ENCODE assay signal across 13 cellular contexts in genomic region chr1:109926662-109927300, GRCh38. TPM values are rescaled to one million over a fixed set of nuclear protein-coding genes. Genes with fewer than 3 reads are reported as not detected.
A peak's percentile ranks its signal among the peaks of the same experiment; 100 is the strongest.
DNase-seq lines count a peak whose midpoint lies in the region; ATAC-seq and TF ChIP-seq lines count a peak whose summit lies in the region.
"Had no signal": no experiment of that assay in that cellular context is flagged by ENCODE, and none has a peak within 500 bp of the region (broad histone marks: within the 10 kb centered on the region; RNA-seq: fewer than 3 reads in every experiment).

No MANE protein-coding gene starts in this region.

- no peak overlapping the region for H3K4me3 ChIP-seq in AG04450 (ENCODE audit: low read depth, low read length)
- H3K4me3 ChIP-seq in PC-9 = no peak overlapping the region
- H3K4me3 ChIP-seq in esophagus (ENCODE audit: low read depth in 1 of 2, low read length in 2 of 2) = no peak overlapping the region
- H3K4me3 ChIP-seq in trophoblast cell (ENCODE audit: low read depth, low read length) = no peak overlapping the region
- H3K4me3 ChIP-seq: BLaER1 treated with 17β-estradiol and CSF1 and Interleukin-3, amounts not matched to agents 10 nM and 100 nM; mucosa of descending colon had no signal

- intact Hi-C loops in PC-9 (cut with micrococcal nuclease; ENCODE audit: unreplicated experiment) = no loop called here

- CTCF ChIA-PET in AG04450 (lab: Charles Lee) (interaction anchor here (1.2 to 4.8 kb wide), 2 partner anchors 58 to 150 kb away, joined by 3 to 26 read pairs; partner anchors contain the start of gene AHCYL1), PC-9 (lab: Charles Lee) (no interaction called here)

- no peak for DNase-seq in AG04450 (ENCODE audit: low read depth, low spot score)
- peak in 1 of 2 experiments; percentile 59 for DNase-seq in PC-9
- peak; percentile 30 to 57 for DNase-seq in trophoblast cell
- no peak for DNase-seq in ecto neural progenitor cell (ENCODE audit: low spot score)
- no peak for DNase-seq in COLO668 (lab: John Stamatoyannopoulos, UW; ENCODE audit: unreplicated experiment)
- DNase-seq in OCI-M1 (lab: John Stamatoyannopoulos, UW) = no peak
- DNase-seq: activated CD4-positive, alpha-beta T cell treated with anti-CD3 and anti-CD28 coated beads for 36 hours; activated naive CD8-positive, alpha-beta T cell treated with anti-CD3 and anti-CD28 coated beads, Interleukin-2, amount 10 ng/mL, durations not matched to agents 7 days and 5 days; mucosa of descending colon; SIG-M5 had no signal

- H4K91ac ChIP-seq in trophoblast cell (ENCODE audit: low read depth, low read length) = no peak overlapping the region

- 83 to 88% methylated on average over 2 of the region's 2 CpGs for WGBS in esophagus, 2 donors
- no CpG with 5 or more reads among the region's 2 CpGs for WGBS in trophoblast cell (ENCODE audit: extremely low coverage, insufficient coverage, insufficient read length)

- H4K12ac ChIP-seq in trophoblast cell (ENCODE audit: low read depth, low read length) = no peak overlapping the region

- no peak overlapping the region for H3K14ac ChIP-seq in trophoblast cell (ENCODE audit: low read length)

- POLR2A ChIA-PET in AG04450 (lab: Yijun Ruan, JAX) (interaction anchor here (0.9 kb wide), 1 partner anchor 134 kb away, joined by 3 read pairs; no protein-coding TSS in a partner anchor), PC-9 (lab: Charles Lee; ENCODE audit: unreplicated experiment) (no interaction called here)

- H3K79me2 ChIP-seq in PC-9 (ENCODE audit: low read depth) = no peaks in the 10 kb centered on the region
- H3K79me2 ChIP-seq in trophoblast cell (ENCODE audit: control insufficient read depth, insufficient read depth, low read length, poor library complexity) = peaks cover 1% of the 10 kb centered on the region

- H2AK5ac ChIP-seq in trophoblast cell (ENCODE audit: low read length) = no peak overlapping the region

- no peak for ATAC-seq in GM18858 (IDR thresholded peaks at IDR 0.05; ENCODE audit: unreplicated experiment)
- ATAC-seq: activated CD4-positive, alpha-beta T cell treated with anti-CD3 and anti-CD28 coated beads for 36 hours had no signal

- H3K79me1 ChIP-seq in trophoblast cell (ENCODE audit: low read length) = peaks cover 18% of the 10 kb centered on the region

- no peak overlapping the region for H2AFZ ChIP-seq in PC-9
- no peak overlapping the region for H2AFZ ChIP-seq in trophoblast cell (ENCODE audit: insufficient read depth, low read length, poor library complexity)

- no peak overlapping the region for H3K9ac ChIP-seq in trophoblast cell (ENCODE audit: low read length)
- H3K9ac ChIP-seq: BLaER1 treated with 17β-estradiol and CSF1 and Interleukin-3, amounts not matched to agents 10 nM and 100 nM had no signal

- no TSS peak for BruUV-seq in PC-9 (replicated peaks; lab: Mats Ljungman, UMichigan)

- H3K9me2 ChIP-seq in PC-9 (ENCODE audit: insufficient read depth) = no peaks in the 10 kb centered on the region

- no peak overlapping the region for H2BK5ac ChIP-seq in trophoblast cell (ENCODE audit: low read depth, low read length, poor library complexity)

- no peak overlapping the region for H4K8ac ChIP-seq in trophoblast cell (ENCODE audit: low read depth, low read length)

- TF ChIP-seq CTCF in AG04450 (IDR thresholded peaks at IDR 0.05; ENCODE audit: low read depth, low read length) (no peak), PC-9 (conservative IDR thresholded peaks at IDR 0.05) (no peak)

- H2BK120ac ChIP-seq in trophoblast cell (ENCODE audit: insufficient read depth, low read length, poor library complexity) = no peak overlapping the region

- H3K9me3 ChIP-seq in AG04450 (ENCODE audit: control insufficient read depth, insufficient read depth, low read length) (peaks cover 13% of the 10 kb centered on the region), PC-9 (ENCODE audit: insufficient read depth, low read depth) (no peaks in the 10 kb centered on the region), esophagus (ENCODE audit: control insufficient read depth in 2 of 2, insufficient read depth in 1 of 2, low read depth in 1 of 2, low read length in 1 of 2) (no peaks in the 10 kb centered on the region), trophoblast cell (ENCODE audit: insufficient read depth, low read depth, low read length) (no peaks in the 10 kb centered on the region)
- H3K9me3 ChIP-seq: mucosa of descending colon had no signal

- no peaks in the 10 kb centered on the region for H4K20me1 ChIP-seq in PC-9 (ENCODE audit: insufficient read depth)
- H4K20me1 ChIP-seq: BLaER1 treated with 17β-estradiol and CSF1 and Interleukin-3, amounts not matched to agents 10 nM and 100 nM had no signal

- no peak overlapping the region for H3K23ac ChIP-seq in trophoblast cell (ENCODE audit: low read length)

- H3F3A ChIP-seq in PC-9 (ENCODE audit: insufficient read depth, low read depth) = peaks cover 55% of the 10 kb centered on the region

- H3K4ac ChIP-seq in trophoblast cell (ENCODE audit: low read depth, low read length) = no peak overlapping the region

- H3K36me3 ChIP-seq in PC-9 (ENCODE audit: low read depth) (peaks cover 68% of the 10 kb centered on the region), esophagus (ENCODE audit: control insufficient read depth in 2 of 2, insufficient read depth in 2 of 2, low read length in 1 of 2) (peaks cover 15 to 55% of the 10 kb centered on the region in 2 donors), trophoblast cell (ENCODE audit: control insufficient read depth in 1 of 2, insufficient read depth in 2 of 2, low read length in 2 of 2) (peaks cover 69 to 71% of the 10 kb centered on the region in 2 experiments)

- no peak overlapping the region for H3K4me2 ChIP-seq in PC-9
- no peak overlapping the region for H3K4me2 ChIP-seq in trophoblast cell (ENCODE audit: low read length)

- H3K4me1 ChIP-seq in PC-9 (replicated peaks; ENCODE audit: insufficient read depth) (peaks cover 48% of the 10 kb centered on the region), esophagus (ENCODE audit: control insufficient read depth in 2 of 2, insufficient read depth in 2 of 2, low read length in 1 of 2) (peaks cover 33 to 54% of the 10 kb centered on the region in 2 donors), trophoblast cell (ENCODE audit: control insufficient read depth in 1 of 2, insufficient read depth in 2 of 2, low read length in 2 of 2) (peaks cover 39 to 50% of the 10 kb centered on the region in 2 experiments)
- H3K4me1 ChIP-seq: BLaER1 treated with 17β-estradiol and CSF1 and Interleukin-3, amounts not matched to agents 10 nM and 100 nM had no signal

- H3K27me3 ChIP-seq in AG04450 (ENCODE audit: control insufficient read depth, insufficient read depth, low read length) = no peaks in the 10 kb centered on the region
- no peaks in the 10 kb centered on the region for H3K27me3 ChIP-seq in PC-9 (ENCODE audit: insufficient read depth, low read depth)
- no peaks in the 10 kb centered on the region for H3K27me3 ChIP-seq in esophagus (ENCODE audit: control insufficient read depth in 1 of 2, insufficient read depth in 2 of 2, low read length in 2 of 2)
- H3K27me3 ChIP-seq in trophoblast cell (ENCODE audit: insufficient read depth, low read length) = no peaks in the 10 kb centered on the region
- H3K27me3 ChIP-seq: BLaER1 treated with 17β-estradiol and CSF1 and Interleukin-3, amounts not matched to agents 10 nM and 100 nM had no signal

- no peak overlapping the region for H3K18ac ChIP-seq in trophoblast cell (ENCODE audit: low read length)

- H2BK12ac ChIP-seq in trophoblast cell (ENCODE audit: low read length) = peak overlapping the region; percentile 7

- H3K27ac ChIP-seq in AG04450 (ENCODE audit: low read depth, low read length) (peak overlapping the region; percentile 22), PC-9 (0 out of 2 replicates have a peak overlapping the region, but pooled peaks have one; percentile 2), esophagus (ENCODE audit: low read depth in 2 of 2, low read length in 1 of 2) (peak overlapping the region; percentile 50 to 53), trophoblast cell (ENCODE audit: low read depth, low read length) (no peak overlapping the region)
- H3K27ac ChIP-seq: BLaER1 treated with 17β-estradiol and CSF1 and Interleukin-3, amounts not matched to agents 10 nM and 100 nM had no signal

RNA-seq across cellular contexts. Expression of gene CSF1, which starts 16.1 kb away (rescaled TPM):
- polyA plus RNA-seq in AG04450 (2011; rRNA removed) (70.1 and 84.1 TPM in 2 replicates), esophagus (1 to 10 TPM; 5.6 to 5.7 TPM)
- polyA minus RNA-seq in AG04450 (2011; rRNA and poly(A)+ RNA removed) = 45.9 and 52.7 TPM in 2 replicates
- 29.8 and 35.2 TPM in 2 replicates for total RNA-seq in PC-9 (2021)
- 10.4 and 10.7 TPM in 2 replicates for polyA plus RNA-seq in trophoblast cell (2013)

RNA-seq across cellular contexts. Expression of gene AHCYL1, which starts 57.8 kb away (rescaled TPM):
- polyA plus RNA-seq in AG04450 (2011; rRNA removed) (120 and 133 TPM in 2 replicates), esophagus (10 to 100 TPM; 22.6 to 34.7 TPM)
- polyA minus RNA-seq in AG04450 (2011; rRNA and poly(A)+ RNA removed) = 96.9 and 104 TPM in 2 replicates
- total RNA-seq in PC-9 (2021) = 143 and 147 TPM in 2 replicates
- 84.4 and 84.7 TPM in 2 replicates for polyA plus RNA-seq in trophoblast cell (2013)

Comparison
In these comparisons a context has a peak if more than half of its experiments do, and no peak if none do; other contexts are left out.
1. DNase-seq: peak in trophoblast cell (2 of 2); none in AG04450 (single experiment), ecto neural progenitor cell (single experiment), COLO668 (single experiment) and OCI-M1 (single experiment).
2. RNA of gene CSF1, which starts 16.1 kb away (polyA plus RNA-seq): 70.1 to 84.1 TPM in AG04450; 5.6 to 5.7 TPM in esophagus; every median in the first group is over 10 times any median in the second.